In the genomic region with DNA sequence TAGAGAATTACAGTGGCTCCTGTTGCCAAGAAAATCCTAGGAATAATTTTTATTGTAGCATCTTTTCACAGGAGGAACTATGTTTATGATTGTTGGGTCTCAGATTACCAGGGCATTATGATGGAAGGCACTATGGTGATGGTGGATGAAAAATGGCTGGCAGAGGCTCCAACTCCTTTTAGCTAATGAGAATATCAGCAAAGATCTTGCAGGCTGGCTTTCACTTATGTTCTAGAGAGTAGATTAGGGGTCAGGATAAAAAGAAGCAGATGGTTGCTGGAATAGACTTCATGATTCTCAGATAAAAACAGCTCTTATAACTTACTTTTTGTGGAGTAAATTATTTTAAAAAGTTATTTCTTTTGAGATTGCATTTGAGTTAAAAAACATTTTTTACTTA, we compare ENCODE assay signal across 8 cellular contexts.
"Had no signal": no experiment of that assay in that cellular context is flagged by ENCODE, and none has a peak within 500 bp of the region (broad histone marks: within the 10 kb centered on the region; RNA-seq: fewer than 3 reads in every experiment).

No MANE protein-coding gene starts in this region.

- H3K9ac ChIP-seq: GM23248 had no signal

- H3K4me3 ChIP-seq: GM23248, HAP-1, K562 had no signal

- H3K27ac ChIP-seq: GM23248 had no signal

- DNase-seq: GM23248, GOT3, H7, HFFc6, IMR-90 had no signal

- H3K36me3 ChIP-seq: HAP-1 had no signal

- H3K9me3 ChIP-seq: HAP-1 had no signal

- ATAC-seq: HCT116, K562 had no signal

- H3K4me1 ChIP-seq: HAP-1 had no signal

- H2AFZ ChIP-seq: GM23248 had no signal
